ENCODE assay signal across 8 cellular contexts in genomic region chr1:156747737-156748669, GRCh38. TPM values are rescaled to one million over a fixed set of nuclear protein-coding genes. Genes with fewer than 3 reads are reported as not detected.
DNase-seq lines count a peak whose midpoint lies in the region; ATAC-seq and TF ChIP-seq lines count a peak whose summit lies in the region.

No MANE protein-coding gene starts in this region.

- peak overlapping the region; percentile 88 for H3K9ac ChIP-seq in endodermal cell (ENCODE audit: extremely low read depth, low read length, poor library complexity, severe bottlenecking)

- TF ChIP-seq CTCF in DOHH2 (IDR thresholded peaks at IDR 0.05; ENCODE audit: low read depth, low read length, poor library complexity, severe bottlenecking) (peak; percentile 25), OCI-LY7 (conservative IDR thresholded peaks at IDR 0.05; ENCODE audit: low read length) (peak; percentile 36; the same call in 1 of the 2 replicates), endodermal cell (conservative IDR thresholded peaks at IDR 0.05) (no peak), omental fat pad (IDR thresholded peaks at IDR 0.05) (no peak)

- H3K4me2 ChIP-seq in DOHH2 (ENCODE audit: low read length) (peak overlapping the region; percentile 88), OCI-LY7 (ENCODE audit: low read length) (peak overlapping the region; percentile 99)

- intact Hi-C loops in OCI-LY7 (cut with micrococcal nuclease; ENCODE audit: unreplicated experiment): no loop called here

- H4K20me1 ChIP-seq in DOHH2 (ENCODE audit: control insufficient read depth, insufficient read depth, low read depth, low read length) (peaks cover 20% of the 10 kb centered on the region; the same call in 1 of the 2 replicates), OCI-LY7 (ENCODE audit: insufficient read depth, low read length) (peaks cover 9% of the 10 kb centered on the region; the same call in 1 of the 2 replicates)

- H3K36me3 ChIP-seq in DOHH2 (ENCODE audit: control insufficient read depth, low read length) (peaks cover 75% of the 10 kb centered on the region), OCI-LY7 (ENCODE audit: insufficient read depth, low read length) (peaks cover 72% of the 10 kb centered on the region), endodermal cell (ENCODE audit: control insufficient read depth, insufficient read depth, low read length) (peaks cover 46% of the 10 kb centered on the region)

- H3K9me3 ChIP-seq in DOHH2 (ENCODE audit: control insufficient read depth, insufficient read depth, low read length) (no peaks in the 10 kb centered on the region), OCI-LY7 (ENCODE audit: low read length) (no peaks in the 10 kb centered on the region), endodermal cell (ENCODE audit: control insufficient read depth, low read length) (no peaks in the 10 kb centered on the region)

- peak; percentile 13 for ATAC-seq in omental fat pad (ENCODE audit: low FRiP score)

- H3K27ac ChIP-seq in DOHH2 (ENCODE audit: low read depth, low read length) (peak overlapping the region; percentile 79), OCI-LY7 (ENCODE audit: low read depth, low read length, poor library complexity, severe bottlenecking) (peak overlapping the region; percentile 81), endodermal cell (ENCODE audit: low read depth, low read length) (peak overlapping the region; percentile 100)

- no peak for DNase-seq in OCI-LY7 (ENCODE audit: low spot score)
- peak; percentile 65 for DNase-seq in endodermal cell
- no peak for DNase-seq in omental fat pad (ENCODE audit: low spot score)
- no peak for DNase-seq in activated gamma-delta T cell treated with Interleukin-2 at 50 U/mL for 16 hours
- DNase-seq in amniotic stem cell (lab: John Stamatoyannopoulos, UW): no peak
- no peak for DNase-seq in NCI-H774 (lab: John Stamatoyannopoulos, UW)
- DNase-seq in effector CD8-positive, alpha-beta T cell (lab: John Stamatoyannopoulos, UW): no peak

- H3K4me1 ChIP-seq in DOHH2 (ENCODE audit: control insufficient read depth, low read length) (peaks cover 52% of the 10 kb centered on the region), OCI-LY7 (ENCODE audit: insufficient read depth, low read length, poor library complexity, severe bottlenecking) (peaks cover 46% of the 10 kb centered on the region), endodermal cell (ENCODE audit: control insufficient read depth, insufficient read depth, low read length) (peaks cover 38% of the 10 kb centered on the region)

- H3K4me3 ChIP-seq in DOHH2 (ENCODE audit: low read length): peak overlapping the region; percentile 97
- peak overlapping the region; percentile 85 for H3K4me3 ChIP-seq in OCI-LY7 (ENCODE audit: low read depth, low read length, poor library complexity, severe bottlenecking)
- H3K4me3 ChIP-seq in endodermal cell (ENCODE audit: low read length): peak overlapping the region; percentile 96

- H3K27me3 ChIP-seq in DOHH2 (ENCODE audit: control insufficient read depth, low read length) (no peaks in the 10 kb centered on the region), endodermal cell (ENCODE audit: control insufficient read depth, insufficient read depth, low read length, poor library complexity, severe bottlenecking) (no peaks in the 10 kb centered on the region)

- H3F3A ChIP-seq in DOHH2 (ENCODE audit: control insufficient read depth, insufficient read depth): peaks cover 14% of the 10 kb centered on the region

- POLR2A ChIA-PET in OCI-LY7 (lab: Charles Lee): interaction anchor here (1.1 to 1.5 kb wide), 2 partner anchors 19 to 21 kb away, joined by 3 to 6 read pairs; partner anchors contain the start of gene ISG20L2

- 39% methylated on average over 7 to 8 of the region's 8 CpGs for WGBS in endodermal cell (ENCODE audit: insufficient coverage in 1 of 2, insufficient read length in 1 of 2), 2 experiments

- H3K79me2 ChIP-seq in DOHH2 (ENCODE audit: control insufficient read depth, low read length) (peaks cover 82% of the 10 kb centered on the region), OCI-LY7 (ENCODE audit: insufficient read depth, low read depth, low read length) (peaks cover 73% of the 10 kb centered on the region)

- no peak overlapping the region for H2AFZ ChIP-seq in OCI-LY7 (ENCODE audit: low read length)

- no peaks in the 10 kb centered on the region for H3K9me3 Mint-ChIP-seq in endodermal cell

- H3K36me3 Mint-ChIP-seq in endodermal cell (ENCODE audit: low read depth): peaks cover 25% of the 10 kb centered on the region

- H3K9me2 ChIP-seq in DOHH2 (replicated peaks; ENCODE audit: control insufficient read depth, low read length) (no peaks in the 10 kb centered on the region), OCI-LY7 (ENCODE audit: insufficient read depth, low read length) (no peaks in the 10 kb centered on the region)

- peaks cover 58% of the 10 kb centered on the region for H3K4me1 Mint-ChIP-seq in endodermal cell

- CTCF ChIA-PET in OCI-LY7 (lab: Charles Lee; ENCODE audit: unreplicated experiment): interaction anchor here (1.0 kb wide), 1 partner anchor 22 kb away, joined by 5 read pairs; no protein-coding TSS in a partner anchor

- no TSS peak for BruUV-seq in OCI-LY7 (replicated peaks; lab: Mats Ljungman, UMichigan)

- H3K27me3 Mint-ChIP-seq in endodermal cell (ENCODE audit: insufficient read depth): no peaks in the 10 kb centered on the region

- peak overlapping the region; percentile 98 for H3K27ac Mint-ChIP-seq in endodermal cell

- H3K4me3 Mint-ChIP-seq in endodermal cell: peak overlapping the region; percentile 88

RNA-seq across cellular contexts. Expression of gene HDGF, which starts 3.5 kb away (rescaled TPM):
- 291 and 346 TPM in 2 replicates for total RNA-seq in OCI-LY7 (2014; rRNA removed; shearing (Covaris generic))
- total RNA-seq in OCI-LY7 (2022) (315 and 329 TPM in 2 replicates), endodermal cell (100 to 1,000 TPM; 493 to 495 TPM), omental fat pad (100 to 1,000 TPM; 124 to 242 (median 137) TPM)
- polyA plus RNA-seq in endodermal cell (2013, experiment 1 of 2): 307 TPM
- polyA plus RNA-seq in endodermal cell (2013, experiment 2 of 2): 299 TPM

RNA-seq across cellular contexts. Expression of gene MRPL24, which starts 7.1 kb away (rescaled TPM):
- total RNA-seq in OCI-LY7 (2014; rRNA removed; shearing (Covaris generic)): 55.3 and 69.0 TPM in 2 replicates
- total RNA-seq in OCI-LY7 (2022) (49.3 and 56.6 TPM in 2 replicates), endodermal cell (10 to 100 TPM; 32.2 to 35.5 TPM), omental fat pad (10 to 100 TPM; 45.0 to 74.4 (median 69.8) TPM)
- 34.7 TPM for polyA plus RNA-seq in endodermal cell (2013, experiment 1 of 2)
- polyA plus RNA-seq in endodermal cell (2013, experiment 2 of 2): 30.8 TPM

RNA-seq across cellular contexts. Expression of gene PRCC, which starts 19.3 kb away (rescaled TPM):
- 53.7 and 54.0 TPM in 2 replicates for total RNA-seq in OCI-LY7 (2014; rRNA removed; shearing (Covaris generic))
- total RNA-seq in OCI-LY7 (2022): 81.5 and 82.9 TPM in 2 replicates
- 100 to 1,000 TPM; 108 to 111 TPM for total RNA-seq in endodermal cell
- 81.7 TPM for polyA plus RNA-seq in endodermal cell (2013, experiment 1 of 2)
- 91.9 TPM for polyA plus RNA-seq in endodermal cell (2013, experiment 2 of 2)
- 10 to 100 TPM; 25.5 to 34.7 (median 28.2) TPM for total RNA-seq in omental fat pad

RNA-seq across cellular contexts. Expression of gene ISG20L2, which starts 19.4 kb away (rescaled TPM):
- total RNA-seq in OCI-LY7 (2014; rRNA removed; shearing (Covaris generic)): 36.5 and 37.9 TPM in 2 replicates
- total RNA-seq in OCI-LY7 (2022) (71.3 and 74.1 TPM in 2 replicates), endodermal cell (10 to 100 TPM; 37.2 to 39.9 TPM), omental fat pad (10 to 100 TPM; 19.8 to 34.1 (median 28.2) TPM)
- 31.9 TPM for polyA plus RNA-seq in endodermal cell (2013, experiment 1 of 2)
- polyA plus RNA-seq in endodermal cell (2013, experiment 2 of 2): 32.0 TPM

RNA-seq across cellular contexts. Expression of gene METTL25B, which starts 19.7 kb away (rescaled TPM):
- total RNA-seq in OCI-LY7 (2014; rRNA removed; shearing (Covaris generic)): 24.7 and 28.0 TPM in 2 replicates
- total RNA-seq in OCI-LY7 (2022) (45.6 and 54.1 TPM in 2 replicates), endodermal cell (10 to 100 TPM; 25.9 to 35.5 TPM), omental fat pad (10 to 100 TPM; 12.1 to 25.4 (median 18.8) TPM)
- 36.0 TPM for polyA plus RNA-seq in endodermal cell (2013, experiment 1 of 2)
- polyA plus RNA-seq in endodermal cell (2013, experiment 2 of 2): 33.1 TPM

Comparison
In these comparisons a context has a peak if more than half of its experiments do, and no peak if none do; other contexts are left out.
1. CTCF ChIP-seq: peak in DOHH2 (single experiment) and OCI-LY7 (single experiment); none in endodermal cell (single experiment) and omental fat pad (0 of 3).
2. Peak in every context shown above with its lines, with median percentiles within 50 percentile points of each other: H3K27ac ChIP-seq and H3K4me3 ChIP-seq.